26 cellular contexts compared by ENCODE assay signal in the genomic region with DNA sequence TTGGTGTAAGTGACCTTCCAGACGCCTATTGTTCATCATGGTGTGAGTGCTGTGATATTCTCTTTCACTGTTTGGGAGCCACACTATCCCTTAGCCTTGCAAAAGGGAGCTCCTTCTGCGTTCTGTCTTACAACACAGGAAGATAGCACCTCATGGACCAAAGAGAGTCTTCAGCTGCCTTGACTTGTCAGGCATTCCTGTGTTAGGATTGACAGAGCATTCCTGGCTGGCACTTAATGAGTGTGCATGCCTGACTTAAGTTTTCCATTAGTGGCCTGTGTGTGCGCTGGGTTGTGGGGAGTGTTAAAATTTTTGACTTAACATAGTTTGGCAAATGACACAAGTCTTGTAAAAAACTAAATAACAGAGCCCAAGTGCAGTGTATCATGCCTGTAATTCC.
"Had no signal": no experiment of that assay in that cellular context is flagged by ENCODE, and none has a peak within 500 bp of the region (broad histone marks: within the 10 kb centered on the region; RNA-seq: fewer than 3 reads in every experiment).

No MANE protein-coding gene starts in this region.

- H3K9me3 ChIP-seq: adrenal gland, MG63 had no signal

- H3K27me3 ChIP-seq: MG63 had no signal

- H3K4me3 ChIP-seq: adrenal gland, MG63 had no signal

- H3K27ac ChIP-seq: adrenal gland, KMS-11 had no signal

- DNase-seq: activated CD4-positive, alpha-beta T cell treated with anti-CD3 and anti-CD28 coated beads for 4 hours; activated CD8-positive, alpha-beta memory T cell treated with anti-CD3 and anti-CD28 coated beads, Interleukin-2, amount 50 U/mL, for 48 hours; activated CD8-positive, alpha-beta T cell treated with anti-CD3 and anti-CD28 coated beads, Interleukin-2, amount 10 ng/mL, durations not matched to agents 7 days and 5 days; activated naive CD4-positive, alpha-beta T cell treated with anti-CD3 and anti-CD28 coated beads, Interleukin-2, amount 50 U/mL, for 16 hours; activated naive CD8-positive, alpha-beta T cell treated with anti-CD3 and anti-CD28 coated beads, Interleukin-2, amount 10 ng/mL, durations not matched to agents 7 days and 5 days; activated T-cell treated with anti-CD3 and anti-CD28 coated beads, Interleukin-2, amount 50 U/mL, for 1 hour; adrenal gland; anterior cingulate cortex; caudate nucleus; MG63; MV-4-11; NCI-H1092 treated with DMSO at 0.1 percent for 48 hours; NCI-H1417 treated with DMSO at 0.1 percent for 48 hours; NCI-H1694; NCI-H2029; NCI-H2107; NCI-H2171 treated with DMSO at 0.1 percent for 48 hours; NCI-H510A treated with DMSO at 0.1 percent for 48 hours; NCI-H69; NK-92 treated with Interleukin-12 subunit alpha and Interleukin-12 subunit beta, amount 100 ng/mL, for 24 hours; OCI-M1; RPMI8226; SHP77 had no signal

- H3K36me3 ChIP-seq: adrenal gland, MG63 had no signal

- ATAC-seq: activated CD4-positive, CD25-positive, alpha-beta regulatory T cell treated with anti-CD3 and anti-CD28 coated beads, Interleukin-2, amount 50 U/mL, for 24 hours; activated CD8-positive, alpha-beta T cell treated with anti-CD3 and anti-CD28 coated beads, Interleukin-2, amount 10 ng/mL, durations not matched to agents 7 days and 5 days; Panc1 had no signal

- H3K4me1 ChIP-seq: adrenal gland had no signal
